In the genomic region with DNA sequence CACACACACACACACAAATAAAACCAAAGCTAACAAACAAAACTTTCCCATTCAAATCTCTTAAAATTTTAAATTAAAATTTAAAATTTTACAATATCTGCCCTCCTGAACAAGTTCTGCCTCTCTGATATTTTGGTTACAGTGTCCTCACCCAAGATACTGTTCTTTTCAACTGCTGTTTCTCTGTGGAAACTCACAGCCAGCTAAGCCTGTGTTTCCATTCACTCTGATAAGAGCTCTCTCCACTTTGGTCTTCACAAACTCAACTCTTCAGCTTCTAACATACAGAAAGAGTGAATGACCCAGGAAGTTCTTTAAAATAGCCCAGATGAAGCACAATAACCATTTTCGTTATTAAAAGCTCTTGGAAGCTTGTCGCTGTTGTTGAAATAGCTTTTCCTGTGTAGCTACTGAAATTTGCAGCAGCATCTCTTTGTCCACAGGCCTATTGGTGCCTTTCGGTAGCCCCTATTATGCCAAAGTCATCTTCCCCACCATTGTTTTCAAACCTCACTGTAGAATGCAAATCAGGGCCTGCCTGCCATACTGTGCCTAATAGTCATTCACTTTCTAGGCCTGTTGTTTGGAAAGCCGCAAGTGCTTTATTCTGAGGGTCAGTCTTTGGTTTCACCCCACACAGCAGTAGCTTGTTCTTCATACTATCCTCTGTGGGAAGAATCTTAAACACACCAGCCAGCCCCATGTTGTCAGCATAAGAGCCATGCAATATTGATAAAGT, we compare ENCODE assay signal across 20 cellular contexts. TPM values are rescaled to one million over a fixed set of nuclear protein-coding genes. Genes with fewer than 3 reads are reported as not detected.
DNase-seq lines count a peak whose midpoint lies in the region; ATAC-seq and TF ChIP-seq lines count a peak whose summit lies in the region.
"Had no signal": no experiment of that assay in that cellular context is flagged by ENCODE, and none has a peak within 500 bp of the region (broad histone marks: within the 10 kb centered on the region; RNA-seq: fewer than 3 reads in every experiment).

No MANE protein-coding gene starts in this region.

- H3K27ac ChIP-seq in heart left ventricle, result peak overlapping the region in 2 of 12 donors; percentile 33 to 40
- no peak overlapping the region for H3K27ac ChIP-seq in GM23338 (ENCODE audit: low read depth)
- H3K27ac ChIP-seq in endodermal cell (ENCODE audit: low read depth, low read length), result peak overlapping the region; percentile 82
- H3K27ac ChIP-seq in neuronal stem cell (replicated peaks; ENCODE audit: low read length), result no peak overlapping the region
- H3K27ac ChIP-seq: 22Rv1, BLaER1, C4-2B, GM23248 had no signal

- H3K79me2 ChIP-seq in GM23338 (replicated peaks; ENCODE audit: insufficient read depth), result no peaks in the 10 kb centered on the region

- H3K36me3 Mint-ChIP-seq in GM23338 (ENCODE audit: low read depth) (no peaks in the 10 kb centered on the region), endodermal cell (ENCODE audit: low read depth) (no peaks in the 10 kb centered on the region)
- H3K36me3 Mint-ChIP-seq: CD4-positive, CD25-positive, alpha-beta regulatory T cell; CD8-positive, alpha-beta T cell had no signal

- no peak overlapping the region for H2AK5ac ChIP-seq in neuronal stem cell (ENCODE audit: low read depth, low read length)

- intact Hi-C loops in heart left ventricle (cut with DNase I), result loop anchor here in 2 of 10 donors (5.0 kb wide), 2 partner anchors 184 to 469 kb away; no protein-coding TSS in a partner anchor
- intact Hi-C loops in Right ventricle myocardium inferior (cut with DNase I), result no loop called here

- no peak overlapping the region for H3K4me3 ChIP-seq in heart left ventricle
- H3K4me3 ChIP-seq in GM23338, result no peak overlapping the region
- H3K4me3 ChIP-seq in endodermal cell (ENCODE audit: low read length), result no peak overlapping the region
- no peak overlapping the region for H3K4me3 ChIP-seq in neuronal stem cell (ENCODE audit: low read length in 2 of 2)
- H3K4me3 ChIP-seq: BLaER1, GM12878, GM23248, HAP-1 had no signal

- H3K27me3 ChIP-seq in heart left ventricle, result no peaks in the 10 kb centered on the region
- no peaks in the 10 kb centered on the region for H3K27me3 ChIP-seq in GM23338 (ENCODE audit: insufficient read depth)
- no peaks in the 10 kb centered on the region for H3K27me3 ChIP-seq in endodermal cell (ENCODE audit: control insufficient read depth, insufficient read depth, low read length, poor library complexity, severe bottlenecking)
- no peaks in the 10 kb centered on the region for H3K27me3 ChIP-seq in neuronal stem cell (ENCODE audit: control insufficient read depth in 3 of 3, insufficient read depth in 3 of 3, low read depth in 1 of 3, low read length in 3 of 3)
- H3K27me3 ChIP-seq: BLaER1 had no signal

- H4K91ac ChIP-seq in neuronal stem cell (ENCODE audit: low read depth, low read length, poor library complexity), result no peak overlapping the region

- no peak overlapping the region for H3K4ac ChIP-seq in neuronal stem cell (ENCODE audit: low read length)

- H3K9me3 ChIP-seq in heart left ventricle, result no peaks in the 10 kb centered on the region
- H3K9me3 ChIP-seq in endodermal cell (ENCODE audit: control insufficient read depth, low read length), result no peaks in the 10 kb centered on the region
- H3K9me3 ChIP-seq in neuronal stem cell (replicated peaks in 1 of 2; ENCODE audit: control insufficient read depth in 2 of 2, insufficient read depth in 1 of 2, low read depth in 1 of 2, low read length in 2 of 2), result no peaks in the 10 kb centered on the region
- H3K9me3 ChIP-seq: BLaER1, Caco-2, HAP-1 had no signal

- H3F3A ChIP-seq in GM23338 (replicated peaks; ENCODE audit: low read depth), result no peaks in the 10 kb centered on the region

- H2AFZ ChIP-seq in GM23338 (peak overlapping the region; percentile 61), neuronal stem cell (ENCODE audit: low read length) (peak overlapping the region; percentile 82)
- H2AFZ ChIP-seq: GM23248 had no signal

- H3K14ac ChIP-seq in neuronal stem cell (ENCODE audit: low read length), result no peak overlapping the region

- no peak overlapping the region for H4K8ac ChIP-seq in neuronal stem cell (ENCODE audit: low read depth, low read length)

- H3K36me3 ChIP-seq in heart left ventricle, result no peaks in the 10 kb centered on the region
- H3K36me3 ChIP-seq in GM23338 (ENCODE audit: insufficient read depth), result no peaks in the 10 kb centered on the region
- H3K36me3 ChIP-seq in endodermal cell (ENCODE audit: control insufficient read depth, insufficient read depth, low read length), result no peaks in the 10 kb centered on the region
- no peaks in the 10 kb centered on the region for H3K36me3 ChIP-seq in neuronal stem cell (replicated peaks in 1 of 2; ENCODE audit: control insufficient read depth in 2 of 2, insufficient read depth in 2 of 2, low read length in 2 of 2)
- H3K36me3 ChIP-seq: BLaER1, HAP-1 had no signal

- H3K4me2 ChIP-seq in GM23338 (no peak overlapping the region), neuronal stem cell (ENCODE audit: insufficient read depth, low read length, poor library complexity, severe bottlenecking) (no peak overlapping the region)
- H3K4me2 ChIP-seq: BLaER1 had no signal

- ATAC-seq in heart left ventricle (peak in 3 of 4 donors; percentile 27 to 70 (median 41)), Right ventricle myocardium inferior (no peak), GM23338 (peak; percentile 86)
- ATAC-seq: CD8-positive, alpha-beta T cell; GM12878 had no signal

- H3K18ac ChIP-seq in neuronal stem cell (ENCODE audit: low read length), result no peak overlapping the region

- H3K9ac ChIP-seq in endodermal cell (ENCODE audit: extremely low read depth, low read length, poor library complexity, severe bottlenecking), result no peak overlapping the region
- H3K9ac ChIP-seq in neuronal stem cell (ENCODE audit: low read depth, low read length, poor library complexity), result no peak overlapping the region
- H3K9ac ChIP-seq: BLaER1, GM23248 had no signal

- H2BK120ac ChIP-seq in neuronal stem cell (ENCODE audit: low read depth, low read length), result no peak overlapping the region

- H3K4me3 Mint-ChIP-seq in GM23338 (no peak overlapping the region), endodermal cell (no peak overlapping the region)
- H3K4me3 Mint-ChIP-seq: B cell; CD4-positive, CD25-positive, alpha-beta regulatory T cell; CD8-positive, alpha-beta T cell; HFFc6 had no signal

- H3K27me3 Mint-ChIP-seq in GM23338 (ENCODE audit: insufficient read depth, low read depth, poor library complexity) (no peaks in the 10 kb centered on the region), endodermal cell (ENCODE audit: insufficient read depth) (no peaks in the 10 kb centered on the region)

- no peaks in the 10 kb centered on the region for H4K20me1 ChIP-seq in GM23338 (replicated peaks; ENCODE audit: insufficient read depth)
- H4K20me1 ChIP-seq: BLaER1 had no signal

- POLR2A ChIA-PET in GM10248 (lab: Yijun Ruan, JAX), result no interaction called here

- no peak for TF ChIP-seq POLR2A in heart left ventricle (IDR thresholded peaks at IDR 0.05)

- no peaks in the 10 kb centered on the region for H3K79me1 ChIP-seq in neuronal stem cell (ENCODE audit: low read depth, low read length)

- TF ChIP-seq CTCF in heart left ventricle (IDR thresholded peaks at IDR 0.05) (no peak), GM23338 (conservative IDR thresholded peaks at IDR 0.05; ENCODE audit: low read depth in 2 of 2) (no peak), endodermal cell (conservative IDR thresholded peaks at IDR 0.05) (no peak), GM10248 (IDR thresholded peaks at IDR 0.05; ENCODE audit: control extremely low read depth, extremely low read depth, low read depth, missing control alignments) (no peak)

- H2BK5ac ChIP-seq in neuronal stem cell (ENCODE audit: low read length), result no peak overlapping the region

- H3K9me3 Mint-ChIP-seq in GM23338, result no peaks in the 10 kb centered on the region
- no peaks in the 10 kb centered on the region for H3K9me3 Mint-ChIP-seq in endodermal cell
- H3K9me3 Mint-ChIP-seq: CD8-positive, alpha-beta T cell; HFFc6 had no signal

- H3K27ac Mint-ChIP-seq in GM23338 (no peak overlapping the region), endodermal cell (no peak overlapping the region)
- H3K27ac Mint-ChIP-seq: B cell; CD8-positive, alpha-beta T cell; HFFc6 had no signal

- H3K4me1 ChIP-seq in heart left ventricle, result peaks cover 0 to 20% (median 0%) of the 10 kb centered on the region in 12 donors
- H3K4me1 ChIP-seq in GM23338 (ENCODE audit: insufficient read depth), result peaks cover 5% of the 10 kb centered on the region; the same call in 1 of the 2 replicates
- no peaks in the 10 kb centered on the region for H3K4me1 ChIP-seq in endodermal cell (ENCODE audit: control insufficient read depth, insufficient read depth, low read length)
- peaks cover 2 to 18% of the 10 kb centered on the region in 2 donors for H3K4me1 ChIP-seq in neuronal stem cell (ENCODE audit: control insufficient read depth in 2 of 2, insufficient read depth in 1 of 2, low read depth in 1 of 2, low read length in 2 of 2)
- H3K4me1 ChIP-seq: BLaER1, Caco-2, HAP-1 had no signal

- no peaks in the 10 kb centered on the region for H3K9me2 ChIP-seq in GM23338 (ENCODE audit: insufficient read depth)

- H3K4me1 Mint-ChIP-seq in GM23338 (peaks cover 10% of the 10 kb centered on the region; the same call in 2 of the 3 replicates), endodermal cell (no peaks in the 10 kb centered on the region)
- H3K4me1 Mint-ChIP-seq: B cell; CD4-positive, CD25-positive, alpha-beta regulatory T cell had no signal

- 83 to 86% (median 85%) methylated on average over 4 of the region's 4 CpGs for WGBS in heart left ventricle, 4 donors
- WGBS in endodermal cell (ENCODE audit: insufficient coverage in 1 of 2, insufficient read length in 1 of 2), 2 experiments, result 91 to 97% methylated on average over 3 to 4 of the region's 4 CpGs
- no CpG with 5 or more reads among the region's 4 CpGs for WGBS in neuronal stem cell (ENCODE audit: extremely low coverage in 2 of 2, insufficient read length in 2 of 2, insufficient replicate concordance in 1 of 2), 2 donors

- no peak overlapping the region for H3K23ac ChIP-seq in neuronal stem cell (ENCODE audit: low read depth, low read length, poor library complexity)

- DNase-seq in heart left ventricle, result no peak
- no peak for DNase-seq in Right ventricle myocardium inferior (ENCODE audit: missing footprints)
- peak; percentile 13 for DNase-seq in GM23338 (ENCODE audit: low spot score)
- DNase-seq in endodermal cell, result no peak
- no peak for DNase-seq in neuronal stem cell (ENCODE audit: low spot score)
- no peak for DNase-seq in GM10248 (ENCODE audit: extremely low spot score)
- no peak for DNase-seq in NK-92 treated with Interleukin-12 subunit alpha and Interleukin-12 subunit beta, amount 100 ng/mL, for 24 hours (lab: John Stamatoyannopoulos, UW)
- DNase-seq: Caco-2; CD4-positive, CD25-positive, alpha-beta regulatory T cell; CD8-positive, alpha-beta T cell; DMS153; DND-41; GM23248; HFFc6 had no signal

- H2BK12ac ChIP-seq in neuronal stem cell (ENCODE audit: low read length), result no peak overlapping the region

- H2BK15ac ChIP-seq in neuronal stem cell (ENCODE audit: low read length), result no peak overlapping the region

- CTCF ChIA-PET in GM10248 (lab: Yijun Ruan, JAX), result interaction anchor here (0.7 to 2.2 kb wide), 3 partner anchors 13 to 21 kb away, joined by 3 to 8 read pairs (median 4); no protein-coding TSS in a partner anchor

RNA-seq across cellular contexts. Expression of gene INPP4B, which starts 19.4 kb away (rescaled TPM):
- total RNA-seq in heart left ventricle, result 100 to 1,000 TPM in 1 of 9 donors, 10 to 100 TPM in 8; 21.9 to 128 (median 39.8) TPM
- polyA plus RNA-seq in heart left ventricle, result 10 to 100 TPM in 1 of 2 donors, 1 to 10 TPM in 1; 5.5 to 15.3 TPM
- 12.1 TPM for total RNA-seq in Right ventricle myocardium inferior
- 0.12 and 0.14 TPM in 2 replicates for total RNA-seq in GM23338 (2014; rRNA removed; shearing (Covaris generic))
- 0.03 and 0.11 TPM in 2 replicates for polyA plus RNA-seq in GM23338 (2016; fragmentation: Nextera tagmentation; extraction: Ambion mirVana)
- under 1 TPM; 0.64 to 0.66 TPM for total RNA-seq in endodermal cell
- polyA plus RNA-seq in endodermal cell (2013, experiment 1 of 2), result 3.8 TPM
- 4.2 TPM for polyA plus RNA-seq in endodermal cell (2013, experiment 2 of 2)
- polyA plus RNA-seq in neuronal stem cell (2013, experiment 1 of 2), result 0.45 TPM
- 0.43 TPM for polyA plus RNA-seq in neuronal stem cell (2013, experiment 2 of 2)
- total RNA-seq: B cell had no signal
